In the genomic region with DNA sequence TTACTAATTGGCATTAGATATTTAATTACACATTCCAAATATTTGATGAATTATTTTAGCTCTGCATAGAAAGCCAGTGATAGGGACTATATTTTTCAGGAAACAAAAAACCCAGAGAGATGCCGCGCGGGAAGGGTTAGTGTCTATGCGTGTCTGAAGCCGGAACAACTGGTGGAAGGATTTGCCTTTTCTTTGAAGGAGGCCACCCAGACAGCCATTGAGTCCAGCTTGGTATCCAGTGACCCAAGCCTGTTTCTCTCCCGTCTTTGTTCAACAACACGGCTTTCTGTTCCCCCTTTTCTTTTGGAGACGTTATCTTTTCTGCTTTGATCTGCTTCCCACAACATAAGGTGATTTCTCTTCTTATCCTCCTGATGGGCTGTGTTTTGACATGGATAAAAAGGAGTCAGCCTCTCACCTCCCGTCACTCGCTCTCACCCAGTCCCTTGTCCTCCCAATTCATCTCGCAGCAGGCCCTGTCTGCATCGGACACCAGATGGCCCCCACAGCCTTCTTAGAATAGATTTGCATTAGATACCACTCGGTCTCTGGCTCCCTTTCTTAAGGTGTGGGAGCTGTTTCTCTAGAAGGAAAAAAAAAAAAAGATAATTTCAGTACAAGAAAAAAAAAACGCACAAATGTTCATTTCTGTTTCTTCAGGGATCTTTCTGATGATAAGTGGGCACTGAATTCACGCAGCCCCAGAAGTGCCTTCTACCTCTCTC, we compare ENCODE assay signal across 24 cellular contexts.
A peak's percentile ranks its signal among the peaks of the same experiment; 100 is the strongest.
DNase-seq lines count a peak whose midpoint lies in the region; ATAC-seq and TF ChIP-seq lines count a peak whose summit lies in the region.
"Had no signal": no experiment of that assay in that cellular context is flagged by ENCODE, and none has a peak within 500 bp of the region (broad histone marks: within the 10 kb centered on the region; RNA-seq: fewer than 3 reads in every experiment).

No MANE protein-coding gene starts in this region.

- peak; percentile 31 for TF ChIP-seq CTCF in chondrocyte (IDR thresholded peaks at IDR 0.05)

- intact Hi-C loops in activated CD4-positive, alpha-beta memory T cell treated with anti-CD3 and anti-CD28 coated beads for 36 hours (cut with micrococcal nuclease): no loop called here

- no peak overlapping the region for H3K4me3 Mint-ChIP-seq in chondrocyte (ENCODE audit: unreplicated experiment)
- no peak overlapping the region for H3K4me3 Mint-ChIP-seq in activated CD4-positive, alpha-beta memory T cell treated with anti-CD3 and anti-CD28 coated beads for 36 hours
- no peak overlapping the region for H3K4me3 Mint-ChIP-seq in T-helper 2 cell treated with Interferon-gamma antibody and Interleukin-4, amounts not matched to agents 5 μg/mL and 100 μg/mL, for 36 hours
- H3K4me3 Mint-ChIP-seq: activated CD4-positive, alpha-beta memory T cell treated with anti-CD3 and anti-CD28 coated beads, Interleukin-2, amount 10 ng/mL, durations not matched to agents 7 days and 5 days; T-helper 1 cell treated with Interleukin-12 subunit alpha and Interleukin-12 subunit beta and Interleukin-4 antibody, amounts not matched to agents 30 μg/mL and 1 μg/mL, for 36 hours had no signal

- POLR2A ChIA-PET in activated CD4-positive, alpha-beta memory T cell treated with anti-CD3 and anti-CD28 coated beads for 36 hours (lab: Charles Lee): no interaction called here

- CTCF ChIA-PET in activated CD4-positive, alpha-beta memory T cell treated with anti-CD3 and anti-CD28 coated beads for 36 hours (lab: Charles Lee): no interaction called here

- DNase-seq in DMS79 (lab: John Stamatoyannopoulos, UW): peak; percentile 4
- no peak for DNase-seq in DMS79 treated with DMSO at 0.1 percent for 48 hours (lab: John Stamatoyannopoulos, UW)
- DNase-seq in chondrocyte (ENCODE audit: low spot score): no peak
- peak; percentile 6 for DNase-seq in medulla oblongata (ENCODE audit: extremely low spot score)
- peak; percentile 63 for DNase-seq in superior temporal gyrus (ENCODE audit: extremely low spot score)
- no peak for DNase-seq in activated CD4-positive, alpha-beta memory T cell treated with anti-CD3 and anti-CD28 coated beads for 36 hours
- no peak for DNase-seq in T-helper 2 cell treated with Interferon-gamma antibody and Interleukin-4, amounts not matched to agents 5 μg/mL and 100 μg/mL, for 36 hours (ENCODE audit: low spot score)
- DNase-seq: 8988T; activated CD4-positive, alpha-beta memory T cell treated with anti-CD3 and anti-CD28 coated beads, Interleukin-2, amount 10 ng/mL, durations not matched to agents 7 days and 5 days; activated T-cell treated with anti-CD3 and anti-CD28 coated beads for 4 hours; adrenal gland; DMS153; gastrocnemius medialis; KG1; left cardiac atrium; mucosa of descending colon; MV-4-11; NCI-H1694; NCI-H748 treated with DMSO at 0.1 percent for 48 hours; Right ventricle myocardium superior; stimulated activated CD4-positive, alpha-beta T cell treated with anti-CD3 and anti-CD28 coated beads, Interleukin-12 subunit alpha, Interleukin-12 subunit beta, amount 100 ng/mL, for 4 hours had no signal

- H3K9me3 Mint-ChIP-seq in chondrocyte (ENCODE audit: low read depth): no peaks in the 10 kb centered on the region
- H3K9me3 Mint-ChIP-seq in activated CD4-positive, alpha-beta memory T cell treated with anti-CD3 and anti-CD28 coated beads for 36 hours: no peaks in the 10 kb centered on the region
- no peaks in the 10 kb centered on the region for H3K9me3 Mint-ChIP-seq in T-helper 2 cell treated with Interferon-gamma antibody and Interleukin-4, amounts not matched to agents 5 μg/mL and 100 μg/mL, for 36 hours
- H3K9me3 Mint-ChIP-seq: activated CD4-positive, alpha-beta memory T cell treated with anti-CD3 and anti-CD28 coated beads, Interleukin-2, amount 10 ng/mL, durations not matched to agents 7 days and 5 days; T-helper 1 cell treated with Interleukin-12 subunit alpha and Interleukin-12 subunit beta and Interleukin-4 antibody, amounts not matched to agents 30 μg/mL and 1 μg/mL, for 36 hours had no signal

- no peak overlapping the region for H3K27ac Mint-ChIP-seq in chondrocyte (ENCODE audit: unreplicated experiment)
- no peak overlapping the region for H3K27ac Mint-ChIP-seq in activated CD4-positive, alpha-beta memory T cell treated with anti-CD3 and anti-CD28 coated beads for 36 hours
- H3K27ac Mint-ChIP-seq in T-helper 2 cell treated with Interferon-gamma antibody and Interleukin-4, amounts not matched to agents 5 μg/mL and 100 μg/mL, for 36 hours: no peak overlapping the region
- H3K27ac Mint-ChIP-seq: activated CD4-positive, alpha-beta memory T cell treated with anti-CD3 and anti-CD28 coated beads, Interleukin-2, amount 10 ng/mL, durations not matched to agents 7 days and 5 days; T-helper 1 cell treated with Interleukin-12 subunit alpha and Interleukin-12 subunit beta and Interleukin-4 antibody, amounts not matched to agents 30 μg/mL and 1 μg/mL, for 36 hours had no signal

- ATAC-seq in HG03175 (IDR thresholded peaks at IDR 0.05; ENCODE audit: unreplicated experiment): no peak
- ATAC-seq: esophagus mucosa, gastrocnemius medialis, left cardiac atrium, mucosa of descending colon had no signal

- no peaks in the 10 kb centered on the region for H3K36me3 Mint-ChIP-seq in chondrocyte (ENCODE audit: low read depth)
- H3K36me3 Mint-ChIP-seq in activated CD4-positive, alpha-beta memory T cell treated with anti-CD3 and anti-CD28 coated beads for 36 hours: no peaks in the 10 kb centered on the region
- no peaks in the 10 kb centered on the region for H3K36me3 Mint-ChIP-seq in T-helper 2 cell treated with Interferon-gamma antibody and Interleukin-4, amounts not matched to agents 5 μg/mL and 100 μg/mL, for 36 hours (ENCODE audit: low read depth)

- peaks cover 8% of the 10 kb centered on the region for H3K27me3 Mint-ChIP-seq in chondrocyte (ENCODE audit: low read depth)
- H3K27me3 Mint-ChIP-seq in activated CD4-positive, alpha-beta memory T cell treated with anti-CD3 and anti-CD28 coated beads for 36 hours: no peaks in the 10 kb centered on the region
- H3K27me3 Mint-ChIP-seq in T-helper 2 cell treated with Interferon-gamma antibody and Interleukin-4, amounts not matched to agents 5 μg/mL and 100 μg/mL, for 36 hours (ENCODE audit: low read depth): no peaks in the 10 kb centered on the region
- H3K27me3 Mint-ChIP-seq: activated CD4-positive, alpha-beta memory T cell treated with anti-CD3 and anti-CD28 coated beads, Interleukin-2, amount 10 ng/mL, durations not matched to agents 7 days and 5 days had no signal

- H3K4me1 Mint-ChIP-seq in chondrocyte (ENCODE audit: low read depth): no peaks in the 10 kb centered on the region
- H3K4me1 Mint-ChIP-seq in activated CD4-positive, alpha-beta memory T cell treated with anti-CD3 and anti-CD28 coated beads for 36 hours (ENCODE audit: low read depth): no peaks in the 10 kb centered on the region
- peaks cover 2% of the 10 kb centered on the region for H3K4me1 Mint-ChIP-seq in T-helper 2 cell treated with Interferon-gamma antibody and Interleukin-4, amounts not matched to agents 5 μg/mL and 100 μg/mL, for 36 hours (ENCODE audit: low read depth)

Comparison
In these comparisons a context has a peak if more than half of its experiments do, and no peak if none do; other contexts are left out.
1. DNase-seq: peak in DMS79 (single experiment), medulla oblongata (single experiment) and superior temporal gyrus (single experiment); none in DMS79 treated with DMSO at 0.1 percent for 48 hours (single experiment), chondrocyte (single experiment), activated CD4-positive, alpha-beta memory T cell treated with anti-CD3 and anti-CD28 coated beads for 36 hours (single experiment) and T-helper 2 cell treated with Interferon-gamma antibody and Interleukin-4, amounts not matched to agents 5 μg/mL and 100 μg/mL, for 36 hours (single experiment).